Comparison of ENCODE assay signal across 19 cellular contexts in the genomic region with DNA sequence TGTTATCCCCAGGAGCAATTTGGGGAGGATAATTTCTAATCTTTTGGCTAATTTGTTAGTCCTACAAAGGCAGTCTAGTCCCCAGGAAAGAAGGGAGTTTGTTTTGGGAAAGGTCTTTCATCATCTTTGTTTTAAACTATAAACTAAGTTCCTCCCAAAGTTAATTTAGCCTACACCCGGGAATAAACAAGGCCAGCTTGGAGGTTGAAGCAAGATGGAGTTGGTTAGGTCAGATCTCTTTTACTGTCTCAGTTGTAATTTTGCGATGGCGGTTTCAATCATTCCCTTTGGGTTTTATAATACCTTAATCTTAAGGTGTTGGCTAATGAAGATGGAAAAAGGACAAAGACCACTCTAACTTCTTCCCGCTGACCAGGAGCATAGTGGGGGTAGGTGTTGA.
"Had no signal": no experiment of that assay in that cellular context is flagged by ENCODE, and none has a peak within 500 bp of the region (broad histone marks: within the 10 kb centered on the region; RNA-seq: fewer than 3 reads in every experiment).

No MANE protein-coding gene starts in this region.

- FAIRE-seq: RCC 7860 had no signal

- H3K4me2 ChIP-seq: SK-N-SH had no signal

- H3K9ac ChIP-seq: SK-N-SH had no signal

- H3K27me3 ChIP-seq: MG63 had no signal

- DNase-seq: Karpas-422, KG1, MG63, NCI-H1092, NCI-H1105 treated with DMSO at 0.1 percent for 48 hours, NCI-H1417 treated with DMSO at 0.1 percent for 48 hours, NCI-H146, NCI-H1694 treated with DMSO at 0.1 percent for 48 hours, NCI-H1930, NCI-H2081, NCI-H2107, NCI-H2227 treated with DMSO at 0.1 percent for 48 hours, NCI-H524, NCI-H526 treated with DMSO at 0.1 percent for 48 hours, NCI-H748 treated with DMSO at 0.1 percent for 48 hours, RPMI8226, SHP77, SK-N-SH had no signal

- H3K36me3 ChIP-seq: MG63 had no signal

- H3K9me3 ChIP-seq: MG63 had no signal

- H3K4me3 ChIP-seq: MG63 had no signal
